ENCODE assay signal across 9 cellular contexts in the genomic region with DNA sequence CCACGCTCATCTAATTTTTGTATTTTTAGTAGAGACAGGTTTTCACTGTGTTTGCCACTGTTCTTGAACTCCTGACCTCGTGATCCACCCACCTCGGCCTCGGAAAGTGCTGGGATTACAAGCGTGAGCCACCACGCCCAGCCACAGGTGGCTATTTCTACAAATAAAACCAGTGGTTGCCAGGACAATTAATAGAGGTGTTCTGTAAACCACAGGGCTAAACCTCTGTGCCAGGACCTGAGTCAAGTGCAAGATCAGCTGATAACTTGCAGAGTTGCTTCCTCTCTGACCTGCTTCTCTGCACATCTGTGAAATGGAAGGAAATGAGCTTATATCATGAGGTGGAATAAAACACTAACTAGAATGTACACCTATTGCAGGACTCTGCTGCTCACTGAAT.
DNase-seq lines count a peak whose midpoint lies in the region; FAIRE-seq and TF ChIP-seq lines count a peak whose summit lies in the region.
"Had no signal": no experiment of that assay in that cellular context is flagged by ENCODE, and none has a peak within 500 bp of the region (broad histone marks: within the 10 kb centered on the region; RNA-seq: fewer than 3 reads in every experiment).

No MANE protein-coding gene starts in this region.

- no peak for TF ChIP-seq EP300 in transverse colon (IDR thresholded peaks at IDR 0.05; ENCODE audit: low read depth)

- peaks cover 74% of the 10 kb centered on the region for H3K4me1 ChIP-seq in adipocyte (ENCODE audit: control insufficient read depth, insufficient read depth, low read length)
- peaks cover 0 to 20% (median 6%) of the 10 kb centered on the region in 4 donors for H3K4me1 ChIP-seq in transverse colon
- H3K4me1 ChIP-seq in tibial artery: peaks cover 0 to 32% (median 14%) of the 10 kb centered on the region in 4 donors

- FAIRE-seq in frontal cortex (lab: Jason Lieb, UNC): no peak
- FAIRE-seq: HepG2 had no signal

- in situ Hi-C loops in transverse colon (cut with MboI; ENCODE audit: low pct_ligation_motif_present in 1 of 4, low pct_unique_long_range_greater_than_20kb in 1 of 4, low sequenced_read_pairs in 3 of 4): no loop called here

- H3K27me3 ChIP-seq in adipocyte (replicated peaks; ENCODE audit: control insufficient read depth, insufficient read depth, low read length): no peaks in the 10 kb centered on the region
- no peaks in the 10 kb centered on the region for H3K27me3 ChIP-seq in transverse colon
- no peaks in the 10 kb centered on the region for H3K27me3 ChIP-seq in tibial artery

- TF ChIP-seq POLR2A in transverse colon (IDR thresholded peaks at IDR 0.05): no peak

- H3K4me3 ChIP-seq in adipocyte (ENCODE audit: low read length) (no peak overlapping the region), transverse colon (no peak overlapping the region), tibial artery (no peak overlapping the region)

- H3K27me3 Mint-ChIP-seq in activated naive CD4-positive, alpha-beta T cell treated with anti-CD3 and anti-CD28 coated beads, Interleukin-2, amount 10 ng/mL, durations not matched to agents 7 days and 5 days: peaks cover 13% of the 10 kb centered on the region
- H3K27me3 Mint-ChIP-seq in activated naive CD4-positive, alpha-beta T cell treated with anti-CD3 and anti-CD28 coated beads for 36 hours (ENCODE audit: low read depth): no peaks in the 10 kb centered on the region
- no peaks in the 10 kb centered on the region for H3K27me3 Mint-ChIP-seq in mesothelial cell of epicardium (ENCODE audit: low read depth)

- H3K9ac ChIP-seq in adipocyte (ENCODE audit: low read length): peak overlapping the region; percentile 80

- peaks cover 2% of the 10 kb centered on the region for H3K9me3 Mint-ChIP-seq in activated naive CD4-positive, alpha-beta T cell treated with anti-CD3 and anti-CD28 coated beads, Interleukin-2, amount 10 ng/mL, durations not matched to agents 7 days and 5 days
- H3K9me3 Mint-ChIP-seq in activated naive CD4-positive, alpha-beta T cell treated with anti-CD3 and anti-CD28 coated beads for 36 hours: no peaks in the 10 kb centered on the region
- H3K9me3 Mint-ChIP-seq in mesothelial cell of epicardium: no peaks in the 10 kb centered on the region

- CTCF ChIA-PET in activated naive CD4-positive, alpha-beta T cell treated with anti-CD3 and anti-CD28 coated beads, Interleukin-2, amount 10 ng/mL, durations not matched to agents 7 days and 5 days (lab: Charles Lee): interaction anchor here (0.8 to 1.1 kb wide), 2 partner anchors 192 to 806 kb away, joined by 3 read pairs; no protein-coding TSS in a partner anchor
- CTCF ChIA-PET in activated naive CD4-positive, alpha-beta T cell treated with anti-CD3 and anti-CD28 coated beads for 36 hours (lab: Charles Lee): interaction anchor here (1.3 to 1.5 kb wide), 2 partner anchors 23 to 205 kb away, joined by 3 read pairs; no protein-coding TSS in a partner anchor

- H3K4me3 Mint-ChIP-seq in activated naive CD4-positive, alpha-beta T cell treated with anti-CD3 and anti-CD28 coated beads, Interleukin-2, amount 10 ng/mL, durations not matched to agents 7 days and 5 days: no peak overlapping the region
- H3K4me3 Mint-ChIP-seq in activated naive CD4-positive, alpha-beta T cell treated with anti-CD3 and anti-CD28 coated beads for 36 hours: no peak overlapping the region
- H3K4me3 Mint-ChIP-seq in mesothelial cell of epicardium: no peak overlapping the region

- WGBS in transverse colon (ENCODE audit: low coverage in 1 of 2), 2 donors: 22 to 34% methylated on average over 3 to 6 of the region's 6 CpGs

- H3K4me1 Mint-ChIP-seq in activated naive CD4-positive, alpha-beta T cell treated with anti-CD3 and anti-CD28 coated beads, Interleukin-2, amount 10 ng/mL, durations not matched to agents 7 days and 5 days: peaks cover 18% of the 10 kb centered on the region
- H3K4me1 Mint-ChIP-seq in activated naive CD4-positive, alpha-beta T cell treated with anti-CD3 and anti-CD28 coated beads for 36 hours (ENCODE audit: low read depth): peaks cover 23% of the 10 kb centered on the region
- peaks cover 37% of the 10 kb centered on the region for H3K4me1 Mint-ChIP-seq in mesothelial cell of epicardium

- DNase-seq in activated naive CD4-positive, alpha-beta T cell treated with anti-CD3 and anti-CD28 coated beads, Interleukin-2, amount 10 ng/mL, durations not matched to agents 7 days and 5 days: no peak
- no peak for DNase-seq in activated naive CD4-positive, alpha-beta T cell treated with anti-CD3 and anti-CD28 coated beads for 36 hours
- DNase-seq in NAMALWA (ENCODE audit: low spot score): peak; percentile 13
- DNase-seq in adipocyte (ENCODE audit: low read depth): no peak
- DNase-seq in transverse colon: peak; percentile 15
- DNase-seq in tibial artery: no peak
- no peak for DNase-seq in mesothelial cell of epicardium (ENCODE audit: low spot score in 2 of 2, unreplicated experiment in 2 of 2)
- DNase-seq in frontal cortex (ENCODE audit: low spot score in 2 of 2): no peak

- no peaks in the 10 kb centered on the region for H3K9me3 ChIP-seq in adipocyte (ENCODE audit: control insufficient read depth, low read length)
- H3K9me3 ChIP-seq in transverse colon: no peaks in the 10 kb centered on the region
- no peaks in the 10 kb centered on the region for H3K9me3 ChIP-seq in tibial artery

- no peaks in the 10 kb centered on the region for H3K36me3 Mint-ChIP-seq in activated naive CD4-positive, alpha-beta T cell treated with anti-CD3 and anti-CD28 coated beads, Interleukin-2, amount 10 ng/mL, durations not matched to agents 7 days and 5 days
- H3K36me3 Mint-ChIP-seq in activated naive CD4-positive, alpha-beta T cell treated with anti-CD3 and anti-CD28 coated beads for 36 hours (ENCODE audit: low read depth): no peaks in the 10 kb centered on the region
- H3K36me3 Mint-ChIP-seq in mesothelial cell of epicardium: no peaks in the 10 kb centered on the region

- intact Hi-C loops in activated naive CD4-positive, alpha-beta T cell treated with anti-CD3 and anti-CD28 coated beads for 36 hours (cut with micrococcal nuclease): no loop called here
- intact Hi-C loops in transverse colon (cut with DNase I; ENCODE audit: low total_unique reads) (no loop called here), tibial artery (cut with DNase I; ENCODE audit: low total_unique reads) (no loop called here)

- TF ChIP-seq CTCF in transverse colon (IDR thresholded peaks at IDR 0.05) (no peak), tibial artery (IDR thresholded peaks at IDR 0.05) (no peak), mesothelial cell of epicardium (IDR thresholded peaks at IDR 0.05; ENCODE audit: unreplicated experiment) (no peak)

- H3K27ac ChIP-seq in transverse colon (peak overlapping the region in 1 of 4 donors; percentile 17), tibial artery (no peak overlapping the region)

- peak overlapping the region; percentile 35 for H3K27ac Mint-ChIP-seq in activated naive CD4-positive, alpha-beta T cell treated with anti-CD3 and anti-CD28 coated beads, Interleukin-2, amount 10 ng/mL, durations not matched to agents 7 days and 5 days
- no peak overlapping the region for H3K27ac Mint-ChIP-seq in activated naive CD4-positive, alpha-beta T cell treated with anti-CD3 and anti-CD28 coated beads for 36 hours
- no peak overlapping the region for H3K27ac Mint-ChIP-seq in mesothelial cell of epicardium

- H3K36me3 ChIP-seq in adipocyte (ENCODE audit: control insufficient read depth, insufficient read depth, low read length, severe bottlenecking) (no peaks in the 10 kb centered on the region), transverse colon (no peaks in the 10 kb centered on the region), tibial artery (no peaks in the 10 kb centered on the region)

Comparison
In these comparisons a context has a peak if more than half of its experiments do, and no peak if none do; other contexts are left out.
1. DNase-seq: peak in NAMALWA (single experiment) and transverse colon (single experiment); none in activated naive CD4-positive, alpha-beta T cell treated with anti-CD3 and anti-CD28 coated beads, Interleukin-2, amount 10 ng/mL, durations not matched to agents 7 days and 5 days (single experiment), activated naive CD4-positive, alpha-beta T cell treated with anti-CD3 and anti-CD28 coated beads for 36 hours (single experiment), adipocyte (single experiment), tibial artery (0 of 2), mesothelial cell of epicardium (0 of 2) and frontal cortex (0 of 2).